ENCODE assay signal across 12 cellular contexts in the genomic region with DNA sequence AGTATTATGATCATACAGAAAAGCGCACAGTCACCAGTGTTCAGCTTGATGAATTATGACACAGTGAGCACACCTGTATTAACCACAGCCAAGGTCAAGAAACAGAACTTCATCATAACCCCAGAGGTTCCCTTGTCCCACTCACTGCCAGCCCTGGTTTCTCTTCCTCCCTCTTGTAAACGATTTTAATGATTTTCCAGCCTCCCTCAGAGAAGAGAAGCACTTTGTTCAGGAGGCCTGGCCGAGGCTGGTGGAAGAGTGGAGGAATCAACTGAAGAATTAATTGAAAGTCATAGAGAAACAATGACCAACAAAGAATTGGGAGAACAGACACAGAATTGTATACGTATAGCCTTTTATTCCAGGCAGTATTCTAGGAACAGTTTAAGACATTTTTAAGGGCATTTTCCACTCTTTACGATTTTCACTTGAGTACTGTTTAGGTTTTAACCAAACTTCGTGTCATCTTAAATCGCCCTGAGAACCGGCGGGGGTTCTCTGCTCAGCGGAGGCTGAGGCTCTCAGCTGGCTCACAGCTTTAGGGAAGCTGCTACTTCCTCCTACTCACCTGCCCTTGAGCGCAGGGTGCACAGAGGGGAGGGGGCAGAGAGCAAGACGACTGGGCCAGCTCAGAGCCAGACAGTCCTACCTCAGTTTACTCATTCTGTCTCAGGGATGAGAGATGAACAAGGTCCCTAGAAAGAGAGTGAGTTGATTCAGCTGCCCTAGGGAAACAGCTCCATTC.
DNase-seq lines count a peak whose midpoint lies in the region; ATAC-seq and TF ChIP-seq lines count a peak whose summit lies in the region.
"Had no signal": no experiment of that assay in that cellular context is flagged by ENCODE, and none has a peak within 500 bp of the region (broad histone marks: within the 10 kb centered on the region; RNA-seq: fewer than 3 reads in every experiment).

No MANE protein-coding gene starts in this region.

- peak; percentile 43 for ATAC-seq in HG02623 (IDR thresholded peaks at IDR 0.05; ENCODE audit: unreplicated experiment)
- ATAC-seq: left lung had no signal

- H2AFZ ChIP-seq in osteoblast (ENCODE audit: low read length) (no peak overlapping the region), mammary epithelial cell (ENCODE audit: low read depth, low read length) (no peak overlapping the region)

- TF ChIP-seq CTCF in osteoblast (IDR thresholded peaks at IDR 0.05; ENCODE audit: extremely low read depth, low read depth, low read length) (no peak), mammary epithelial cell (conservative IDR thresholded peaks at IDR 0.05 in 1 of 2, IDR thresholded peaks at IDR 0.05 in 1 of 2; ENCODE audit: extremely low read depth in 1 of 2, insufficient read depth in 1 of 2, low read depth in 1 of 2, low read length in 2 of 2) (no peak)

- dilution Hi-C loops in mammary epithelial cell (cut with HindIII; ENCODE audit: low sequenced_read_pairs) = no loop called here

- peaks cover 1% of the 10 kb centered on the region for H3K27me3 ChIP-seq in osteoblast (ENCODE audit: insufficient read depth, low read length)
- no peaks in the 10 kb centered on the region for H3K27me3 ChIP-seq in mammary epithelial cell (ENCODE audit: insufficient read depth, low read length)
- H3K27me3 ChIP-seq: left lung had no signal

- CTCF ChIA-PET in activated CD4-positive, alpha-beta T cell treated with anti-CD3 and anti-CD28 coated beads, Interleukin-2, amount 10 ng/mL, durations not matched to agents 7 days and 5 days (lab: Charles Lee) = interaction anchor here (0.5 to 6.8 kb wide), 10 partner anchors 11 to 1097 kb away, joined by 3 to 35 read pairs (median 4); no protein-coding TSS in a partner anchor
- CTCF ChIA-PET in mammary epithelial cell (lab: Charles Lee; ENCODE audit: low non-redundant PET) = no interaction called here

- no peak overlapping the region for H3K4me3 Mint-ChIP-seq in activated CD4-positive, alpha-beta T cell treated with anti-CD3 and anti-CD28 coated beads, Interleukin-2, amount 10 ng/mL, durations not matched to agents 7 days and 5 days
- H3K4me3 Mint-ChIP-seq: H9 had no signal

- BruUV-seq in mammary epithelial cell (replicated peaks; lab: Mats Ljungman, UMichigan) = no TSS peak

- peaks cover 7% of the 10 kb centered on the region for H3K36me3 Mint-ChIP-seq in activated CD4-positive, alpha-beta T cell treated with anti-CD3 and anti-CD28 coated beads, Interleukin-2, amount 10 ng/mL, durations not matched to agents 7 days and 5 days (ENCODE audit: low read depth)

- POLR2A ChIA-PET in activated CD4-positive, alpha-beta T cell treated with anti-CD3 and anti-CD28 coated beads, Interleukin-2, amount 10 ng/mL, durations not matched to agents 7 days and 5 days (lab: Charles Lee) = no interaction called here

- peaks cover 25% of the 10 kb centered on the region for H3K9me3 Mint-ChIP-seq in activated CD4-positive, alpha-beta T cell treated with anti-CD3 and anti-CD28 coated beads, Interleukin-2, amount 10 ng/mL, durations not matched to agents 7 days and 5 days

- no peaks in the 10 kb centered on the region for H3K79me2 ChIP-seq in osteoblast (ENCODE audit: insufficient read depth, low read length)
- no peaks in the 10 kb centered on the region for H3K79me2 ChIP-seq in mammary epithelial cell (ENCODE audit: insufficient read depth, low read length)

- H3K36me3 ChIP-seq in KOPT-K1 (ENCODE audit: insufficient read depth, low read length) (no peaks in the 10 kb centered on the region), osteoblast (ENCODE audit: insufficient read depth, low read length) (no peaks in the 10 kb centered on the region), mammary epithelial cell (ENCODE audit: insufficient read depth, low read length) (no peaks in the 10 kb centered on the region)
- H3K36me3 ChIP-seq: left lung had no signal

- H3K27ac ChIP-seq in KOPT-K1 (ENCODE audit: low read depth, low read length, poor library complexity, severe bottlenecking) (peak overlapping the region; percentile 41), osteoblast (ENCODE audit: low read depth, low read length) (no peak overlapping the region), mammary epithelial cell (ENCODE audit: insufficient read depth, low read depth, low read length) (no peak overlapping the region)
- H3K27ac ChIP-seq: left lung had no signal

- H3K4me1 ChIP-seq in osteoblast (ENCODE audit: insufficient read depth, low read length) = no peaks in the 10 kb centered on the region
- H3K4me1 ChIP-seq in mammary epithelial cell (ENCODE audit: insufficient read depth, low read length) = no peaks in the 10 kb centered on the region
- H3K4me1 ChIP-seq: left lung had no signal

- peaks cover 63% of the 10 kb centered on the region for H3K4me1 Mint-ChIP-seq in activated CD4-positive, alpha-beta T cell treated with anti-CD3 and anti-CD28 coated beads, Interleukin-2, amount 10 ng/mL, durations not matched to agents 7 days and 5 days
- H3K4me1 Mint-ChIP-seq: H9 had no signal

- H3K4me3 ChIP-seq in osteoblast (ENCODE audit: insufficient read depth, low read length) (no peak overlapping the region), mammary epithelial cell (replicated peaks in 1 of 3; ENCODE audit: insufficient read depth in 1 of 3, low read depth in 2 of 3, low read length in 3 of 3) (no peak overlapping the region)
- H3K4me3 ChIP-seq: left lung had no signal

- WGBS in mammary epithelial cell (ENCODE audit: low coverage, missing lambda C conversion rate) = 62% methylated on average over 11 of the region's 12 CpGs

- peak overlapping the region; percentile 19 for H3K27ac Mint-ChIP-seq in activated CD4-positive, alpha-beta T cell treated with anti-CD3 and anti-CD28 coated beads, Interleukin-2, amount 10 ng/mL, durations not matched to agents 7 days and 5 days
- H3K27ac Mint-ChIP-seq: H9 had no signal

- in situ Hi-C loops in mammary epithelial cell (cut with MboI; ENCODE audit: low sequenced_read_pairs in 2 of 2) = no loop called here

- no peaks in the 10 kb centered on the region for H4K20me1 ChIP-seq in osteoblast (ENCODE audit: insufficient read depth, low read length)
- H4K20me1 ChIP-seq in mammary epithelial cell (ENCODE audit: insufficient read depth, low read length) = no peaks in the 10 kb centered on the region

- no peaks in the 10 kb centered on the region for H3K27me3 Mint-ChIP-seq in activated CD4-positive, alpha-beta T cell treated with anti-CD3 and anti-CD28 coated beads, Interleukin-2, amount 10 ng/mL, durations not matched to agents 7 days and 5 days

- H3K4me2 ChIP-seq in osteoblast (ENCODE audit: insufficient read depth, low read length) (no peak overlapping the region), mammary epithelial cell (ENCODE audit: insufficient read depth, low read depth, low read length) (no peak overlapping the region)

- no peak overlapping the region for H3K9ac ChIP-seq in mammary epithelial cell (ENCODE audit: insufficient read depth, low read length)

- intact Hi-C loops in mammary epithelial cell (cut with micrococcal nuclease) = no loop called here

- peaks cover 9% of the 10 kb centered on the region for H3K9me3 ChIP-seq in KOPT-K1 (ENCODE audit: insufficient read depth, low read length, poor library complexity, severe bottlenecking)
- H3K9me3 ChIP-seq in osteoblast (ENCODE audit: low read depth, low read length) = no peaks in the 10 kb centered on the region
- no peaks in the 10 kb centered on the region for H3K9me3 ChIP-seq in mammary epithelial cell (replicated peaks; ENCODE audit: insufficient read depth, low read length)

- no peak for DNase-seq in activated CD4-positive, alpha-beta T cell treated with anti-CD3 and anti-CD28 coated beads, Interleukin-2, amount 10 ng/mL, durations not matched to agents 7 days and 5 days
- DNase-seq in activated CD4-positive, alpha-beta T cell treated with anti-CD3 and anti-CD28 coated beads, Interleukin-2, amount 50 U/mL, for 4 hours = no peak
- DNase-seq in osteoblast (ENCODE audit: insufficient read length, low spot score, missing footprints) (peak; percentile 18), mammary epithelial cell (no peak), COLO668 (lab: John Stamatoyannopoulos, UW; ENCODE audit: unreplicated experiment) (no peak), NCI-H128 (lab: John Stamatoyannopoulos, UW; ENCODE audit: unreplicated experiment) (no peak)
- DNase-seq: effector CD8-positive, alpha-beta T cell; H9; left lung; NCI-H510A had no signal
